ENCODE assay signal across 1 cellular context in the genomic region with DNA sequence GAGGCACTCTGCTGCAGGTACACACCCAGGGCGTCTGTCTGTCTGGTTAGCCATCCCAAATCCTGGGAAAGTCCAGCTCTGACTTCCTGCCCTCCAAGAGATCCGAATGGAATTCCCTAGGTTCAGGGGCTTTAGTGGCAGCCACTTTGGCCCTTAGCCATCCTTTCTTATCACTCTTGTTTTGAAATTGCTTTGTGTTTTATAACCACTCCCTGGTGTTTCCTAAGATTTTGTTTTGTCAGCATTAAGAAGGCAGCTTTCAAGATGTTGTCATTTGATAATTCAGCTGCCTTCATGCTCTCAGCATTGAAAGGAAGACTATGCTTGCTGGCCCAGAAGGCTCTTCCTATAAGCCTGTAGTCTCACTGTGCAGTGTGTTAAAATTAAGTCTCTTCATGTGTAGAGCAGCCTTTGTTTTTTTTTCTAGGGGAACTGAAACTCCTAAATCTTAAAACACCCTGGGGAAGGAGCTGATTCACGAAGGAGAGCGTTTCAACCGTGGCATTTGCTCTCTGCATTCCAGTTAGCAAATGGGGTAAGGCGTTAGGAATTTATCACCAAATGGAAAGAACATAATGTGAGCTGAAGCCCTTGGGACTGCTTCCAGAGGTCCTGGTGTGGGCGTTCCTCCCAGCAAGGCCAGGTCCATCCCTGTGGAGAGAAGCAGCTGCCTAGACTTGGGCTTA.
TF ChIP-seq lines count a peak whose summit lies in the region.

No MANE protein-coding gene starts in this region.

TF ChIP-seq in HEK293, 187 proteins besides CTCF, POLR2A, EP300 and RAD21 (continued from another document):
- TF ChIP-seq, protein P1, sequence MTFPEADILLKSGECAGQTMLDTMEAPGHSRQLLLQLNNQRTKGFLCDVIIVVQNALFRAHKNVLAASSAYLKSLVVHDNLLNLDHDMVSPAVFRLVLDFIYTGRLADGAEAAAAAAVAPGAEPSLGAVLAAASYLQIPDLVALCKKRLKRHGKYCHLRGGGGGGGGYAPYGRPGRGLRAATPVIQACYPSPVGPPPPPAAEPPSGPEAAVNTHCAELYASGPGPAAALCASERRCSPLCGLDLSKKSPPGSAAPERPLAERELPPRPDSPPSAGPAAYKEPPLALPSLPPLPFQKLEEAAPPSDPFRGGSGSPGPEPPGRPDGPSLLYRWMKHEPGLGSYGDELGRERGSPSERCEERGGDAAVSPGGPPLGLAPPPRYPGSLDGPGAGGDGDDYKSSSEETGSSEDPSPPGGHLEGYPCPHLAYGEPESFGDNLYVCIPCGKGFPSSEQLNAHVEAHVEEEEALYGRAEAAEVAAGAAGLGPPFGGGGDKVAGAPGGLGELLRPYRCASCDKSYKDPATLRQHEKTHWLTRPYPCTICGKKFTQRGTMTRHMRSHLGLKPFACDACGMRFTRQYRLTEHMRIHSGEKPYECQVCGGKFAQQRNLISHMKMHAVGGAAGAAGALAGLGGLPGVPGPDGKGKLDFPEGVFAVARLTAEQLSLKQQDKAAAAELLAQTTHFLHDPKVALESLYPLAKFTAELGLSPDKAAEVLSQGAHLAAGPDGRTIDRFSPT (tag by site-specific recombination; IDR thresholded peaks at IDR 0.05), result no peak
- no peak for TF ChIP-seq KLF1 (tag by site-specific recombination; IDR thresholded peaks at IDR 0.05)
- no peak for TF ChIP-seq ZNF549 (tag by site-specific recombination; IDR thresholded peaks at IDR 0.05)
